1 cellular context compared by ENCODE assay signal in the genomic region with DNA sequence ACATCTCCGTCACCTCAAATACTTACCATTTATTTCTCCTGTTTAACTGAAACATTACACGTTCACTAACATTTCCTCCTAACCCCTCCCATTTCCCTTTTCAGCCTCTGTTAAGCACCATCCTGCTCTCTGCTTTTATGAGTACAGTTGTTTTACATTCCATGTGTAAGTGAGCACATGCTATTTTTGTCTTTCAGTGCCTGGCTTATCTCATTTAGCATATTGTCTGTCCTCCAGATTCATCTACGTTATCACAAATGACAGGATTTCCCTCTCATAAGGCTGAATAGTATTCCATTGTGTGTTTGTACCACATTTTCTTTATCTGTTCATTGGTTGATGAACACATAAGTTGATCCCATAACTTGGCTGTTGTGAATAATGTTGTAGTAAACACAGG.
A peak's percentile ranks its signal among the peaks of the same experiment; 100 is the strongest.
TF ChIP-seq lines count a peak whose summit lies in the region.

No MANE protein-coding gene starts in this region.

TF ChIP-seq in K562, 482 proteins besides CTCF, POLR2A, EP300 and RAD21 (continued from another document and continues in another):
- no peak; the same call in 1 of the 2 replicates for TF ChIP-seq MGA (IDR thresholded peaks at IDR 0.05)
- no peak for TF ChIP-seq ZFP91 (CRISPR knock-in tag; IDR thresholded peaks at IDR 0.05)
- TF ChIP-seq, protein P1, sequence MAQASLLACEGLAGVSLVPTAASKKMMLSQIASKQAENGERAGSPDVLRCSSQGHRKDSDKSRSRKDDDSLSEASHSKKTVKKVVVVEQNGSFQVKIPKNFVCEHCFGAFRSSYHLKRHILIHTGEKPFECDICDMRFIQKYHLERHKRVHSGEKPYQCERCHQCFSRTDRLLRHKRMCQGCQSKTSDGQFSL (CRISPR knock-in tag; IDR thresholded peaks at IDR 0.05): no peak
- TF ChIP-seq, protein P1 (tag; IDR thresholded peaks at IDR 0.05): no peak
- TF ChIP-seq ZNF431 (CRISPR knock-in tag; IDR thresholded peaks at IDR 0.05): no peak
- TF ChIP-seq POLR2AphosphoS2 (IDR thresholded peaks at IDR 0.05; ENCODE audit: low read length): no peak
- no peak for TF ChIP-seq CEBPG (CRISPR knock-in tag; IDR thresholded peaks at IDR 0.05)
- TF ChIP-seq CEBPG (tag; conservative IDR thresholded peaks at IDR 0.05 in 1 of 2, IDR thresholded peaks at IDR 0.05 in 1 of 2): no peak
- TF ChIP-seq TCFL5 (CRISPR knock-in tag; conservative IDR thresholded peaks at IDR 0.05): no peak
- TF ChIP-seq, protein P2, sequence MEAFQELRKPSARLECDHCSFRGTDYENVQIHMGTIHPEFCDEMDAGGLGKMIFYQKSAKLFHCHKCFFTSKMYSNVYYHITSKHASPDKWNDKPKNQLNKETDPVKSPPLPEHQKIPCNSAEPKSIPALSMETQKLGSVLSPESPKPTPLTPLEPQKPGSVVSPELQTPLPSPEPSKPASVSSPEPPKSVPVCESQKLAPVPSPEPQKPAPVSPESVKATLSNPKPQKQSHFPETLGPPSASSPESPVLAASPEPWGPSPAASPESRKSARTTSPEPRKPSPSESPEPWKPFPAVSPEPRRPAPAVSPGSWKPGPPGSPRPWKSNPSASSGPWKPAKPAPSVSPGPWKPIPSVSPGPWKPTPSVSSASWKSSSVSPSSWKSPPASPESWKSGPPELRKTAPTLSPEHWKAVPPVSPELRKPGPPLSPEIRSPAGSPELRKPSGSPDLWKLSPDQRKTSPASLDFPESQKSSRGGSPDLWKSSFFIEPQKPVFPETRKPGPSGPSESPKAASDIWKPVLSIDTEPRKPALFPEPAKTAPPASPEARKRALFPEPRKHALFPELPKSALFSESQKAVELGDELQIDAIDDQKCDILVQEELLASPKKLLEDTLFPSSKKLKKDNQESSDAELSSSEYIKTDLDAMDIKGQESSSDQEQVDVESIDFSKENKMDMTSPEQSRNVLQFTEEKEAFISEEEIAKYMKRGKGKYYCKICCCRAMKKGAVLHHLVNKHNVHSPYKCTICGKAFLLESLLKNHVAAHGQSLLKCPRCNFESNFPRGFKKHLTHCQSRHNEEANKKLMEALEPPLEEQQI (IDR thresholded peaks at IDR 0.05): peak; percentile 94
- peak; percentile 95 for TF ChIP-seq CBFA2T2 (conservative IDR thresholded peaks at IDR 0.05)
- TF ChIP-seq CREBBP (IDR thresholded peaks at IDR 0.05; ENCODE audit: low read depth, low read length): no peak
- TF ChIP-seq ZNF311 (CRISPR knock-in tag; IDR thresholded peaks at IDR 0.05): no peak
- TF ChIP-seq THRA (IDR thresholded peaks at IDR 0.05): no peak
- TF ChIP-seq SREBF1 (IDR thresholded peaks at IDR 0.05; ENCODE audit: borderline replicate concordance, low read depth, low read length): no peak
- TF ChIP-seq FOXO4 (CRISPR knock-in tag; IDR thresholded peaks at IDR 0.05): no peak
- TF ChIP-seq, protein P3, sequence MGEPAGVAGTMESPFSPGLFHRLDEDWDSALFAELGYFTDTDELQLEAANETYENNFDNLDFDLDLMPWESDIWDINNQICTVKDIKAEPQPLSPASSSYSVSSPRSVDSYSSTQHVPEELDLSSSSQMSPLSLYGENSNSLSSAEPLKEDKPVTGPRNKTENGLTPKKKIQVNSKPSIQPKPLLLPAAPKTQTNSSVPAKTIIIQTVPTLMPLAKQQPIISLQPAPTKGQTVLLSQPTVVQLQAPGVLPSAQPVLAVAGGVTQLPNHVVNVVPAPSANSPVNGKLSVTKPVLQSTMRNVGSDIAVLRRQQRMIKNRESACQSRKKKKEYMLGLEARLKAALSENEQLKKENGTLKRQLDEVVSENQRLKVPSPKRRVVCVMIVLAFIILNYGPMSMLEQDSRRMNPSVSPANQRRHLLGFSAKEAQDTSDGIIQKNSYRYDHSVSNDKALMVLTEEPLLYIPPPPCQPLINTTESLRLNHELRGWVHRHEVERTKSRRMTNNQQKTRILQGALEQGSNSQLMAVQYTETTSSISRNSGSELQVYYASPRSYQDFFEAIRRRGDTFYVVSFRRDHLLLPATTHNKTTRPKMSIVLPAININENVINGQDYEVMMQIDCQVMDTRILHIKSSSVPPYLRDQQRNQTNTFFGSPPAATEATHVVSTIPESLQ (CRISPR knock-in tag; IDR thresholded peaks at IDR 0.05): no peak
- TF ChIP-seq CCNT2 (IDR thresholded peaks at IDR 0.05; ENCODE audit: borderline replicate concordance, extremely low read depth, insufficient read length, low read depth, low read length): peak; percentile 50
- TF ChIP-seq PML (IDR thresholded peaks at IDR 0.05; ENCODE audit: low read length): peak; percentile 96
- no peak for TF ChIP-seq ZNF445 (CRISPR knock-in tag; IDR thresholded peaks at IDR 0.05; ENCODE audit: low read depth)
- no peak for TF ChIP-seq ZNF232 (CRISPR knock-in tag; IDR thresholded peaks at IDR 0.05)
- TF ChIP-seq POLR3A (IDR thresholded peaks at IDR 0.05; ENCODE audit: borderline replicate concordance, extremely low read depth, insufficient read depth, insufficient read length): no peak
- peak; percentile 47; the same call in 1 of the 2 replicates for TF ChIP-seq PKNOX1 (IDR thresholded peaks at IDR 0.05)
